ENCODE assay signal across 8 cellular contexts in the genomic region with DNA sequence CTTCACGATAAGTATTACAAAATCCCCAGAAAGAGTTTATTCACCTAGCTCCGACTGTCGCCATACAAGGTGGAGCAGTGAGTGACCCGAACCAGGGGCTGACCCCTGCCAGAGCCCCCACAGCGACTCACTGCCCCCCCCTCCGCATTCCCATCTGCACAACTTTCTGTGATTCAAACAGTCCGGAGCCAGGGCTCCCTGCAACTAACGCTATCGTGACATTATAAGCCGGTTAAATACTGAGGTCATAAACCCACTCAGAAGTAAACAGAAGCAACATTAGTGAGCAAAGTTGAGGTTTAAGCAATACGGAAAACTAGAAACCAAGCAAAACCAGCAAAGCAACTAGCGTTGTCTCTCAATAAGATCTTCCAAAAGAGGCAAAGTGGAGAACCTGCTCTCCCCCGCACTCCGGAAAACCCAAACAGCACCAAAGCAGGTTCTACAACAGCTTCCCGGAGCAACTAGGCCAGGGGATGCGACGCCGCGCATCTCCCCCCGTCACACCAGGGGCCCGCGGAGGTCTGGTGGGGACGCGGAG. TPM values are rescaled to one million over a fixed set of nuclear protein-coding genes. Genes with fewer than 3 reads are reported as not detected.
DNase-seq lines count a peak whose midpoint lies in the region; ATAC-seq lines count a peak whose summit lies in the region.

No MANE protein-coding gene starts in this region.

- H3K27me3 Mint-ChIP-seq in activated naive CD8-positive, alpha-beta T cell treated with anti-CD3 and anti-CD28 coated beads, Interleukin-2, amount 10 ng/mL, durations not matched to agents 7 days and 5 days, result no peaks in the 10 kb centered on the region

- POLR2A ChIA-PET in activated naive CD8-positive, alpha-beta T cell treated with anti-CD3 and anti-CD28 coated beads, Interleukin-2, amount 10 ng/mL, durations not matched to agents 7 days and 5 days (lab: Charles Lee), result interaction anchor here (0.5 to 2.5 kb wide), 5 partner anchors 38 to 306 kb away, joined by 3 to 28 read pairs (median 4); partner anchors contain the start of genes ELP6, PTPN23 and SMARCC1

- peak overlapping the region; percentile 82 for H3K27ac Mint-ChIP-seq in activated naive CD8-positive, alpha-beta T cell treated with anti-CD3 and anti-CD28 coated beads, Interleukin-2, amount 10 ng/mL, durations not matched to agents 7 days and 5 days

- no peak for ATAC-seq in activated naive CD8-positive, alpha-beta T cell treated with anti-CD3 and anti-CD28 coated beads, Interleukin-2, amount 10 ng/mL, durations not matched to agents 7 days and 5 days (ENCODE audit: low read depth)
- no peak for ATAC-seq in HG03457 (IDR thresholded peaks at IDR 0.05; ENCODE audit: unreplicated experiment)

- H3K9me3 Mint-ChIP-seq in activated naive CD8-positive, alpha-beta T cell treated with anti-CD3 and anti-CD28 coated beads, Interleukin-2, amount 10 ng/mL, durations not matched to agents 7 days and 5 days, result no peaks in the 10 kb centered on the region

- peak overlapping the region; percentile 95 for H3K4me3 ChIP-seq in iPS-11a (ENCODE audit: low read depth, low read length)
- H3K4me3 ChIP-seq in skin epidermis, result peak overlapping the region; percentile 71 to 99 (median 98)

- DNase-seq in ELF-1 (ENCODE audit: low read depth, low spot score), result peak; percentile 30
- DNase-seq in HuH-7 (ENCODE audit: low spot score), result peak; percentile 23
- no peak for DNase-seq in activated naive CD8-positive, alpha-beta T cell treated with anti-CD3 and anti-CD28 coated beads, Interleukin-2, amount 10 ng/mL, durations not matched to agents 7 days and 5 days
- DNase-seq in posterior vena cava (ENCODE audit: low spot score), result no peak
- no peak for DNase-seq in Ammon's horn (ENCODE audit: low spot score)

- peak overlapping the region in 20 of 21 experiments; percentile 68 to 95 (median 88) for H3K27ac ChIP-seq in skin epidermis

- intact Hi-C loops in posterior vena cava (cut with DNase I), result loop anchor here (5.0 kb wide), 1 partner anchor 53 kb away; no protein-coding TSS in a partner anchor

- H3K36me3 Mint-ChIP-seq in activated naive CD8-positive, alpha-beta T cell treated with anti-CD3 and anti-CD28 coated beads, Interleukin-2, amount 10 ng/mL, durations not matched to agents 7 days and 5 days, result peaks cover under 1% of the 10 kb centered on the region

- peak overlapping the region; percentile 89 for H3K4me3 Mint-ChIP-seq in activated naive CD8-positive, alpha-beta T cell treated with anti-CD3 and anti-CD28 coated beads, Interleukin-2, amount 10 ng/mL, durations not matched to agents 7 days and 5 days

- H3K4me1 Mint-ChIP-seq in activated naive CD8-positive, alpha-beta T cell treated with anti-CD3 and anti-CD28 coated beads, Interleukin-2, amount 10 ng/mL, durations not matched to agents 7 days and 5 days, result peaks cover 21% of the 10 kb centered on the region

RNA-seq across cellular contexts. Expression of gene SCAP, which starts 0.6 kb away (rescaled TPM):
- total RNA-seq in activated naive CD8-positive, alpha-beta T cell treated with anti-CD3 and anti-CD28 coated beads, Interleukin-2, amount 10 ng/mL, durations not matched to agents 7 days and 5 days, result 10 to 100 TPM; 73.5 to 80.1 TPM
- 10 to 100 TPM; 49.8 to 50.8 TPM for total RNA-seq in posterior vena cava

RNA-seq across cellular contexts. Expression of gene ELP6, which starts 38.4 kb away (rescaled TPM):
- total RNA-seq in activated naive CD8-positive, alpha-beta T cell treated with anti-CD3 and anti-CD28 coated beads, Interleukin-2, amount 10 ng/mL, durations not matched to agents 7 days and 5 days, result 10 to 100 TPM; 36.8 to 39.8 TPM
- total RNA-seq in posterior vena cava, result 10 to 100 TPM; 15.1 to 20.5 TPM

Comparison
In these comparisons a context has a peak if more than half of its experiments do, and no peak if none do; other contexts are left out.
1. DNase-seq: peak in ELF-1 (single experiment) and HuH-7 (single experiment); none in activated naive CD8-positive, alpha-beta T cell treated with anti-CD3 and anti-CD28 coated beads, Interleukin-2, amount 10 ng/mL, durations not matched to agents 7 days and 5 days (single experiment), posterior vena cava (single experiment) and Ammon's horn (single experiment).